26 cellular contexts compared by ENCODE assay signal in genomic region chr21:43347461-43347860, GRCh38.
DNase-seq lines count a peak whose midpoint lies in the region; ATAC-seq, FAIRE-seq and TF ChIP-seq lines count a peak whose summit lies in the region.
"Had no signal": no experiment of that assay in that cellular context is flagged by ENCODE, and none has a peak within 500 bp of the region (broad histone marks: within the 10 kb centered on the region; RNA-seq: fewer than 3 reads in every experiment).

No MANE protein-coding gene starts in this region.

- WGBS in A549 (ENCODE audit: missing lambda C conversion rate): 97% methylated on average over 9 of the region's 12 CpGs
- no CpG with 5 or more reads among the region's 12 CpGs for WGBS in trophoblast cell (ENCODE audit: extremely low coverage, insufficient coverage, insufficient read length)

- H3K18ac ChIP-seq in trophoblast cell (ENCODE audit: low read length): no peak overlapping the region

- H3K9me3 ChIP-seq in A549 (no peaks in the 10 kb centered on the region), trophoblast cell (ENCODE audit: insufficient read depth, low read depth, low read length) (peaks cover 1% of the 10 kb centered on the region)
- peaks cover 0 to 13% (median 0%) of the 10 kb centered on the region in 11 experiments; a peak in 5 of 22 replicates for H3K9me3 ChIP-seq in BLaER1 treated with 17β-estradiol and CSF1 and Interleukin-3, amounts not matched to agents 10 nM and 100 nM (replicated peaks in 1 of 11)
- H3K9me3 ChIP-seq: MG63, SK-N-SH had no signal

- no peak overlapping the region for H2BK120ac ChIP-seq in trophoblast cell (ENCODE audit: insufficient read depth, low read length, poor library complexity)

- DNase-seq in A549 (ENCODE audit: low read depth in 1 of 2, low spot score in 1 of 2): no peak
- DNase-seq in trophoblast cell: no peak
- no peak for DNase-seq in dorsolateral prefrontal cortex
- DNase-seq: CD4-positive, CD25-positive, alpha-beta regulatory T cell; DMS153; DND-41; KBM-7; MG63; NCI-H1105 treated with DMSO at 0.1 percent for 48 hours; NCI-H146; NCI-H1930; NCI-H446 treated with DMSO at 0.1 percent for 48 hours; NCI-H526; NCI-H82; NK-92 treated with Interleukin-12 subunit alpha and Interleukin-12 subunit beta, amount 100 ng/mL, for 24 hours; RPMI8226; SIG-M5; SK-N-SH; SW 1271 had no signal

- no peak overlapping the region for H3K14ac ChIP-seq in trophoblast cell (ENCODE audit: low read length)

- no peak overlapping the region for H4K12ac ChIP-seq in trophoblast cell (ENCODE audit: low read depth, low read length)

- H3K23ac ChIP-seq in trophoblast cell (ENCODE audit: low read length): no peak overlapping the region

- H3K4me3 ChIP-seq in A549 (no peak overlapping the region), trophoblast cell (ENCODE audit: low read depth, low read length) (no peak overlapping the region), dorsolateral prefrontal cortex (no peak overlapping the region)
- H3K4me3 ChIP-seq in BLaER1 treated with 17β-estradiol and CSF1 and Interleukin-3, amounts not matched to agents 10 nM and 100 nM: no peak overlapping the region
- H3K4me3 ChIP-seq: MG63 had no signal

- peaks cover 37% of the 10 kb centered on the region for H3K4me1 ChIP-seq in A549
- H3K4me1 ChIP-seq in BLaER1 treated with 17β-estradiol and CSF1 and Interleukin-3, amounts not matched to agents 10 nM and 100 nM: peaks cover 53 to 89% (median 69%) of the 10 kb centered on the region in 10 experiments
- H3K4me1 ChIP-seq in trophoblast cell (ENCODE audit: control insufficient read depth in 1 of 2, insufficient read depth in 2 of 2, low read length in 2 of 2): peaks cover 16% of the 10 kb centered on the region in 2 experiments

- no peaks in the 10 kb centered on the region for H3K36me3 ChIP-seq in BLaER1 treated with 17β-estradiol and CSF1 and Interleukin-3, amounts not matched to agents 10 nM and 100 nM
- no peaks in the 10 kb centered on the region for H3K36me3 ChIP-seq in trophoblast cell (ENCODE audit: control insufficient read depth in 1 of 2, insufficient read depth in 2 of 2, low read length in 2 of 2)
- H3K36me3 ChIP-seq: MG63 had no signal

- no peak overlapping the region for H2BK5ac ChIP-seq in trophoblast cell (ENCODE audit: low read depth, low read length, poor library complexity)

- no peak for TF ChIP-seq RAD21 in A549 (conservative IDR thresholded peaks at IDR 0.05 in 1 of 2, IDR thresholded peaks at IDR 0.05 in 1 of 2)

- TF ChIP-seq CTCF in A549 (IDR thresholded peaks at IDR 0.05) (no peak), dorsolateral prefrontal cortex (IDR thresholded peaks at IDR 0.05 in 54 of 56, conservative IDR thresholded peaks at IDR 0.05 in 2 of 56; ENCODE audit: low read depth in 1 of 56, partially characterized antibody in 56 of 56) (no peak)

- no peaks in the 10 kb centered on the region for H3K79me2 ChIP-seq in trophoblast cell (ENCODE audit: control insufficient read depth, insufficient read depth, low read length, poor library complexity)

- peak overlapping the region in 4 of 11 experiments; percentile 69 to 77 (median 74); a peak in 3 of 22 replicates for H3K9ac ChIP-seq in BLaER1 treated with 17β-estradiol and CSF1 and Interleukin-3, amounts not matched to agents 10 nM and 100 nM
- H3K9ac ChIP-seq in trophoblast cell (ENCODE audit: low read length): no peak overlapping the region
- H3K9ac ChIP-seq: SK-N-SH had no signal

- no peak overlapping the region for H2BK12ac ChIP-seq in trophoblast cell (ENCODE audit: low read length)

- H4K20me1 ChIP-seq in BLaER1 treated with 17β-estradiol and CSF1 and Interleukin-3, amounts not matched to agents 10 nM and 100 nM: no peaks in the 10 kb centered on the region

- H3K9me3 Mint-ChIP-seq in dendritic cell treated with granulocyte-macrophage colony-stimulating factor and Interleukin-4, amounts not matched to agents 40 ng/mL and 50 ng/mL, for 4 days: no peaks in the 10 kb centered on the region
- H3K9me3 Mint-ChIP-seq: CD4-positive, CD25-positive, alpha-beta regulatory T cell had no signal

- no peak overlapping the region for H3K4ac ChIP-seq in trophoblast cell (ENCODE audit: low read depth, low read length)

- TF ChIP-seq EP300 in A549 (IDR thresholded peaks at IDR 0.05): no peak

- H3K36me3 Mint-ChIP-seq in dendritic cell treated with granulocyte-macrophage colony-stimulating factor and Interleukin-4, amounts not matched to agents 40 ng/mL and 50 ng/mL, for 4 days (ENCODE audit: low read depth): no peaks in the 10 kb centered on the region
- H3K36me3 Mint-ChIP-seq: CD4-positive, CD25-positive, alpha-beta regulatory T cell had no signal

- H3K4me2 ChIP-seq in A549: no peak overlapping the region
- peak overlapping the region; percentile 63 to 91 (median 82); a peak in 20 of 22 replicates for H3K4me2 ChIP-seq in BLaER1 treated with 17β-estradiol and CSF1 and Interleukin-3, amounts not matched to agents 10 nM and 100 nM
- no peak overlapping the region for H3K4me2 ChIP-seq in trophoblast cell (ENCODE audit: low read length)
- H3K4me2 ChIP-seq: SK-N-SH had no signal

- ATAC-seq in A549: no peak
- ATAC-seq in HG02840 (IDR thresholded peaks at IDR 0.05; ENCODE audit: low FRiP score, unreplicated experiment): no peak
- no peak for ATAC-seq in HG02588 (IDR thresholded peaks at IDR 0.05; ENCODE audit: unreplicated experiment)
- ATAC-seq: HCT116 had no signal

- H3K79me1 ChIP-seq in trophoblast cell (ENCODE audit: low read length): peaks cover 7% of the 10 kb centered on the region

- H2AK5ac ChIP-seq in trophoblast cell (ENCODE audit: low read length): peak overlapping the region; percentile 13

- POLR2A ChIA-PET in A549 (lab: Yijun Ruan, JAX): no interaction called here

- H3K27me3 Mint-ChIP-seq in dendritic cell treated with granulocyte-macrophage colony-stimulating factor and Interleukin-4, amounts not matched to agents 40 ng/mL and 50 ng/mL, for 4 days: peaks cover 6% of the 10 kb centered on the region
- H3K27me3 Mint-ChIP-seq: B cell; CD4-positive, CD25-positive, alpha-beta regulatory T cell had no signal

- peak overlapping the region; percentile 100 for H3K27ac ChIP-seq in A549
- peak overlapping the region; percentile 73 to 93 (median 86); a peak in 19 of 22 replicates for H3K27ac ChIP-seq in BLaER1 treated with 17β-estradiol and CSF1 and Interleukin-3, amounts not matched to agents 10 nM and 100 nM
- no peak overlapping the region for H3K27ac ChIP-seq in trophoblast cell (ENCODE audit: low read depth, low read length)
- H3K27ac ChIP-seq in dorsolateral prefrontal cortex: no peak overlapping the region

- TF ChIP-seq POLR2A in A549 (IDR thresholded peaks at IDR 0.05; ENCODE audit: low read length): no peak

- no peak overlapping the region for H4K91ac ChIP-seq in trophoblast cell (ENCODE audit: low read depth, low read length)

- peak overlapping the region; percentile 35 for H3K27ac Mint-ChIP-seq in dendritic cell treated with granulocyte-macrophage colony-stimulating factor and Interleukin-4, amounts not matched to agents 40 ng/mL and 50 ng/mL, for 4 days
- H3K27ac Mint-ChIP-seq: B cell had no signal

- peaks cover 37% of the 10 kb centered on the region for H3K4me1 Mint-ChIP-seq in dendritic cell treated with granulocyte-macrophage colony-stimulating factor and Interleukin-4, amounts not matched to agents 40 ng/mL and 50 ng/mL, for 4 days (ENCODE audit: low read depth)

- no peak overlapping the region for H3K4me3 Mint-ChIP-seq in dendritic cell treated with granulocyte-macrophage colony-stimulating factor and Interleukin-4, amounts not matched to agents 40 ng/mL and 50 ng/mL, for 4 days
- H3K4me3 Mint-ChIP-seq: B cell; CD4-positive, CD25-positive, alpha-beta regulatory T cell had no signal

- FAIRE-seq in A549 (lab: Jason Lieb, UNC): no peak
- FAIRE-seq: HTR-8/SVneo had no signal

- H2AFZ ChIP-seq in trophoblast cell (ENCODE audit: insufficient read depth, low read length, poor library complexity): no peak overlapping the region

- CTCF ChIA-PET in A549 (lab: Yijun Ruan, JAX): no interaction called here

- H4K8ac ChIP-seq in trophoblast cell (ENCODE audit: low read depth, low read length): no peak overlapping the region

- intact Hi-C loops in dendritic cell treated with granulocyte-macrophage colony-stimulating factor and Interleukin-4, amounts not matched to agents 40 ng/mL and 50 ng/mL, for 4 days (cut with micrococcal nuclease): no loop called here
- intact Hi-C loops in dorsolateral prefrontal cortex (cut with DNase I): loop anchor here in 1 of 2 donors (10.0 kb wide), 1 partner anchor 307 kb away; the partner anchor contains the start of genes HSF2BP and RRP1B

- H3K27me3 ChIP-seq in BLaER1 treated with 17β-estradiol and CSF1 and Interleukin-3, amounts not matched to agents 10 nM and 100 nM: no peaks in the 10 kb centered on the region
- H3K27me3 ChIP-seq in trophoblast cell (ENCODE audit: insufficient read depth, low read length) (no peaks in the 10 kb centered on the region), dorsolateral prefrontal cortex (no peaks in the 10 kb centered on the region)
- H3K27me3 ChIP-seq: MG63 had no signal

TF ChIP-seq in A549, 52 proteins besides CTCF, POLR2A, EP300 and RAD21 (continues in another document):
- TF ChIP-seq TFCP2L1 (CRISPR knock-in tag; IDR thresholded peaks at IDR 0.05) (no peak), EHMT2 (IDR thresholded peaks at IDR 0.05; ENCODE audit: low read depth) (no peak), CBX8 (IDR thresholded peaks at IDR 0.05) (no peak), USF2 (IDR thresholded peaks at IDR 0.05) (no peak), PBX3 (IDR thresholded peaks at IDR 0.05) (no peak), BHLHE40 (IDR thresholded peaks at IDR 0.05; ENCODE audit: low read depth, low read length) (no peak), PHF8 (IDR thresholded peaks at IDR 0.05; ENCODE audit: borderline replicate concordance, low read depth) (no peak), MYC (IDR thresholded peaks at IDR 0.05; ENCODE audit: borderline replicate concordance, low read length) (no peak)

Comparison
In these comparisons a context has a peak if more than half of its experiments do, and no peak if none do; other contexts are left out.
1. H3K27ac ChIP-seq: peak in A549 (2 of 2) and BLaER1 treated with 17β-estradiol and CSF1 and Interleukin-3, amounts not matched to agents 10 nM and 100 nM (11 of 11); none in trophoblast cell (single experiment) and dorsolateral prefrontal cortex (0 of 59).
2. H3K4me2 ChIP-seq: peak in BLaER1 treated with 17β-estradiol and CSF1 and Interleukin-3, amounts not matched to agents 10 nM and 100 nM (11 of 11); none in A549 (single experiment) and trophoblast cell (single experiment).